19 cellular contexts compared by ENCODE assay signal in genomic region chr12:121337416-121337815, GRCh38.
"Had no signal": no experiment of that assay in that cellular context is flagged by ENCODE, and none has a peak within 500 bp of the region (broad histone marks: within the 10 kb centered on the region; RNA-seq: fewer than 3 reads in every experiment).

No MANE protein-coding gene starts in this region.

- H3K27me3 Mint-ChIP-seq: activated B cell treated with CpG ODN at 0.5 μM for 24 hours; effector memory CD8-positive, alpha-beta T cell; natural killer cell treated with Interleukin-12 subunit alpha and Interleukin-12 subunit beta and Interleukin-15 and Interleukin-18, amount 100 ng/mL, for 72 hours had no signal

- DNase-seq: activated B cell treated with CpG ODN at 0.5 μM for 24 hours; activated CD4-positive, alpha-beta T cell treated with anti-CD3 and anti-CD28 coated beads, Interleukin-2, amount 50 U/mL, for 1 hour; activated gamma-delta T cell; activated T-cell treated with anti-CD3 and anti-CD28 coated beads, Interleukin-2, amount 50 U/mL, for 48 hours; anterior cingulate cortex; brain microvascular endothelial cell; dermis blood vessel endothelial cell; effector memory CD8-positive, alpha-beta T cell; gastrocnemius medialis; heart left ventricle; occipital lobe; right cardiac atrium; stimulated activated CD4-positive, alpha-beta T cell treated with anti-CD3 and anti-CD28 coated beads, Interleukin-4, amount 100 ng/mL, for 24 hours; stimulated activated naive CD8-positive, alpha-beta T cell treated with anti-CD3 and anti-CD28 coated beads, Interleukin-15, Interleukin-2, amounts not matched to agents 100 U/mL and 50 U/mL, for 24 hours; upper lobe of right lung had no signal

- H3K27ac ChIP-seq: brain microvascular endothelial cell, gastrocnemius medialis, heart left ventricle, prostate gland, skin epidermis, upper lobe of right lung had no signal

- H3K4me3 Mint-ChIP-seq: activated B cell treated with CpG ODN at 0.5 μM for 24 hours; effector memory CD8-positive, alpha-beta T cell; natural killer cell treated with Interleukin-12 subunit alpha and Interleukin-12 subunit beta and Interleukin-15 and Interleukin-18, amount 100 ng/mL, for 72 hours had no signal

- H3K9me3 ChIP-seq: gastrocnemius medialis, heart left ventricle, prostate gland, upper lobe of right lung had no signal

- H3K4me3 ChIP-seq: gastrocnemius medialis, heart left ventricle, prostate gland, skin epidermis, upper lobe of right lung had no signal

- ATAC-seq: effector memory CD8-positive, alpha-beta T cell; gastrocnemius medialis; heart left ventricle; natural killer cell treated with Interleukin-12 subunit alpha and Interleukin-12 subunit beta and Interleukin-15 and Interleukin-18, amount 100 ng/mL, for 72 hours; right cardiac atrium; SK-N-SH treated with all-trans-retinoic acid at 6 μM for 48 hours; stimulated activated naive CD8-positive, alpha-beta T cell treated with anti-CD3 and anti-CD28 coated beads, Interleukin-15, Interleukin-2, amounts not matched to agents 100 U/mL and 50 U/mL, for 24 hours; upper lobe of right lung had no signal

- H3K27me3 ChIP-seq: brain microvascular endothelial cell, gastrocnemius medialis, heart left ventricle, upper lobe of right lung had no signal

- H3K9me3 Mint-ChIP-seq: activated B cell treated with CpG ODN at 0.5 μM for 24 hours; effector memory CD8-positive, alpha-beta T cell; natural killer cell treated with Interleukin-12 subunit alpha and Interleukin-12 subunit beta and Interleukin-15 and Interleukin-18, amount 100 ng/mL, for 72 hours had no signal

- H3K27ac Mint-ChIP-seq: activated B cell treated with CpG ODN at 0.5 μM for 24 hours had no signal

- H3K4me1 ChIP-seq: gastrocnemius medialis, prostate gland, upper lobe of right lung had no signal
